ENCODE assay signal across 18 cellular contexts in the genomic region with DNA sequence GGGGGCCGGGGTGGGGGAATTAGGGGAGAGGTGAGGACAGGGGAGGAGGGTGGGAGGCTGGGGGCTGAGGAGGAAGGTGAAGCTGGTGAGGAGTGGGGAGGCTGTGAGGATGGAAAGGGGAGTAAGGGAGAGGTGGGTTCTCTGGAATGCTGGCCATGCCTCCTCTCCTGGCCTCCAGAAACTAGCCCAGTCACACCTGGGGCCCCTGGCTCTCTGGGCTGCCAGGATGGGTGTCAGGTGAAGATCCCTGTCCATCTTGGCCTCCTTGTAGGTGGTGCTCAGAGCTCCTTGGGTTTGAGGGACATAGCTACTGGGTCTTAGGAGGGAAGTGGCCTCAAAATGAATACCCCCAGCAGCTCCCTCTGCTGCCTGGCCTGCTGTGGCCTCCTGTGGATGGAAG. TPM values are rescaled to one million over a fixed set of nuclear protein-coding genes. Genes with fewer than 3 reads are reported as not detected.
DNase-seq lines count a peak whose midpoint lies in the region; ATAC-seq and TF ChIP-seq lines count a peak whose summit lies in the region.
"Had no signal": no experiment of that assay in that cellular context is flagged by ENCODE, and none has a peak within 500 bp of the region (broad histone marks: within the 10 kb centered on the region; RNA-seq: fewer than 3 reads in every experiment).

No MANE protein-coding gene starts in this region.

- H3K9me3 ChIP-seq in heart left ventricle (no peaks in the 10 kb centered on the region), heart right ventricle (no peaks in the 10 kb centered on the region), neuronal stem cell (replicated peaks in 1 of 2; ENCODE audit: control insufficient read depth in 2 of 2, insufficient read depth in 1 of 2, low read depth in 1 of 2, low read length in 2 of 2) (no peaks in the 10 kb centered on the region), upper lobe of right lung (no peaks in the 10 kb centered on the region)

- no peak overlapping the region for H3K9ac ChIP-seq in neuronal stem cell (ENCODE audit: low read depth, low read length, poor library complexity)

- no peak overlapping the region for H4K8ac ChIP-seq in neuronal stem cell (ENCODE audit: low read depth, low read length)

- H2BK120ac ChIP-seq in neuronal stem cell (ENCODE audit: low read depth, low read length): peak overlapping the region; percentile 65

- no peak overlapping the region for H3K27ac Mint-ChIP-seq in glutamatergic neuron (ENCODE audit: unreplicated experiment)

- H3K79me1 ChIP-seq in neuronal stem cell (ENCODE audit: low read depth, low read length): no peaks in the 10 kb centered on the region

- no peak overlapping the region for H3K14ac ChIP-seq in neuronal stem cell (ENCODE audit: low read length)

- H3K36me3 Mint-ChIP-seq in glutamatergic neuron (ENCODE audit: unreplicated experiment): peaks cover 3% of the 10 kb centered on the region

- H3K27me3 ChIP-seq in heart left ventricle: peaks cover 0 to 34% (median 0%) of the 10 kb centered on the region in 9 donors
- H3K27me3 ChIP-seq in heart right ventricle: peaks cover 0 to 46% (median 17%) of the 10 kb centered on the region in 7 donors
- no peaks in the 10 kb centered on the region for H3K27me3 ChIP-seq in neuronal stem cell (ENCODE audit: control insufficient read depth in 3 of 3, insufficient read depth in 3 of 3, low read depth in 1 of 3, low read length in 3 of 3)
- H3K27me3 ChIP-seq in upper lobe of right lung: peaks cover 8% of the 10 kb centered on the region

- no peak overlapping the region for H3K4ac ChIP-seq in neuronal stem cell (ENCODE audit: low read length)

- no peaks in the 10 kb centered on the region for H3K36me3 ChIP-seq in heart left ventricle
- H3K36me3 ChIP-seq in heart right ventricle: no peaks in the 10 kb centered on the region
- H3K36me3 ChIP-seq in neuronal stem cell (replicated peaks in 1 of 2; ENCODE audit: control insufficient read depth in 2 of 2, insufficient read depth in 2 of 2, low read length in 2 of 2): peaks cover 0 to 2% of the 10 kb centered on the region in 2 donors
- H3K36me3 ChIP-seq in upper lobe of right lung: no peaks in the 10 kb centered on the region

- H3K4me3 ChIP-seq in heart left ventricle: no peak overlapping the region
- H3K4me3 ChIP-seq in heart right ventricle: no peak overlapping the region
- H3K4me3 ChIP-seq in neuronal stem cell (ENCODE audit: low read length in 2 of 2): no peak overlapping the region
- no peak overlapping the region for H3K4me3 ChIP-seq in upper lobe of right lung
- H3K4me3 ChIP-seq: K562 had no signal

- H3K4me1 ChIP-seq in heart left ventricle (no peaks in the 10 kb centered on the region), heart right ventricle (no peaks in the 10 kb centered on the region), neuronal stem cell (ENCODE audit: control insufficient read depth in 2 of 2, insufficient read depth in 1 of 2, low read depth in 1 of 2, low read length in 2 of 2) (peaks cover 6 to 22% of the 10 kb centered on the region in 2 donors), upper lobe of right lung (no peaks in the 10 kb centered on the region)

- no peak overlapping the region for H3K4me3 Mint-ChIP-seq in glutamatergic neuron (ENCODE audit: unreplicated experiment)

- H2BK15ac ChIP-seq in neuronal stem cell (ENCODE audit: low read length): peak overlapping the region; percentile 28

- peaks cover 4% of the 10 kb centered on the region for H3K4me1 Mint-ChIP-seq in glutamatergic neuron (ENCODE audit: low read depth, unreplicated experiment)

- intact Hi-C loops in heart left ventricle (cut with DNase I) (no loop called here), heart right ventricle (cut with DNase I) (no loop called here), upper lobe of right lung (cut with DNase I) (no loop called here)

- H2BK5ac ChIP-seq in neuronal stem cell (ENCODE audit: low read length): no peak overlapping the region

- no peak overlapping the region for H3K27ac ChIP-seq in heart left ventricle
- H3K27ac ChIP-seq in heart right ventricle: no peak overlapping the region
- H3K27ac ChIP-seq in neuronal stem cell (replicated peaks; ENCODE audit: low read length): no peak overlapping the region
- no peak overlapping the region for H3K27ac ChIP-seq in upper lobe of right lung

- ATAC-seq in heart left ventricle: no peak
- ATAC-seq in heart right ventricle: no peak
- ATAC-seq in upper lobe of right lung: no peak
- no peak for ATAC-seq in HG02852 (IDR thresholded peaks at IDR 0.05; ENCODE audit: unreplicated experiment)
- ATAC-seq: K562 had no signal

- H4K91ac ChIP-seq in neuronal stem cell (ENCODE audit: low read depth, low read length, poor library complexity): no peak overlapping the region

- no peaks in the 10 kb centered on the region for H3K9me3 Mint-ChIP-seq in glutamatergic neuron (ENCODE audit: unreplicated experiment)

- peak overlapping the region; percentile 94 for H2AK5ac ChIP-seq in neuronal stem cell (ENCODE audit: low read depth, low read length)

- 88 to 100% (median 96%) methylated on average over 1 of the region's 1 CpG for WGBS in heart left ventricle, 4 donors
- 100% methylated on average over 1 of the region's 1 CpG for WGBS in heart right ventricle, 2 donors
- WGBS in neuronal stem cell (ENCODE audit: extremely low coverage in 2 of 2, insufficient read length in 2 of 2, insufficient replicate concordance in 1 of 2), 2 donors: no CpG with 5 or more reads among the region's 1 CpG

- H2BK12ac ChIP-seq in neuronal stem cell (ENCODE audit: low read length): peak overlapping the region; percentile 95

- no peaks in the 10 kb centered on the region for H3K27me3 Mint-ChIP-seq in glutamatergic neuron (ENCODE audit: unreplicated experiment)

- peak overlapping the region; percentile 87 for H3K18ac ChIP-seq in neuronal stem cell (ENCODE audit: low read length)

- peak in 3 of 5 donors; percentile 8 to 17 (median 16) for DNase-seq in heart left ventricle
- no peak for DNase-seq in heart right ventricle
- DNase-seq in glutamatergic neuron: peak; percentile 4
- DNase-seq in neuronal stem cell (ENCODE audit: low spot score): no peak
- DNase-seq in upper lobe of right lung: peak; percentile 9
- DNase-seq in activated gamma-delta T cell treated with Interleukin-2 at 50 U/mL for 16 hours: no peak
- no peak for DNase-seq in NCI-H748 (lab: John Stamatoyannopoulos, UW; ENCODE audit: unreplicated experiment)
- DNase-seq: C1 segment of cervical spinal cord; DMS79 treated with DMSO at 0.1 percent for 48 hours; NCI-H1105; NCI-H2081 treated with DMSO at 0.1 percent for 48 hours; NCI-H748 treated with DMSO at 0.1 percent for 48 hours; NK-92 treated with Interleukin-12 subunit alpha and Interleukin-12 subunit beta, amount 100 ng/mL, for 24 hours; SHP77 had no signal

- no peak overlapping the region for H3K4me2 ChIP-seq in neuronal stem cell (ENCODE audit: insufficient read depth, low read length, poor library complexity, severe bottlenecking)

- TF ChIP-seq CTCF in heart left ventricle (IDR thresholded peaks at IDR 0.05): no peak
- no peak for TF ChIP-seq CTCF in heart right ventricle (IDR thresholded peaks at IDR 0.05)
- TF ChIP-seq CTCF in glutamatergic neuron (IDR thresholded peaks at IDR 0.05; ENCODE audit: partially characterized antibody, unreplicated experiment): no peak
- no peak for TF ChIP-seq CTCF in upper lobe of right lung (IDR thresholded peaks at IDR 0.05)

- no peak for TF ChIP-seq POLR2A in heart left ventricle (IDR thresholded peaks at IDR 0.05)

- H2AFZ ChIP-seq in neuronal stem cell (ENCODE audit: low read length): no peak overlapping the region

- no peak overlapping the region for H3K23ac ChIP-seq in neuronal stem cell (ENCODE audit: low read depth, low read length, poor library complexity)

RNA-seq across cellular contexts. Expression of a gene that starts 13.1 kb away (rescaled TPM):
- total RNA-seq in heart left ventricle: not detected
- not detected for polyA plus RNA-seq in heart left ventricle
- not detected for total RNA-seq in heart right ventricle
- not detected for polyA plus RNA-seq in heart right ventricle
- not detected for total RNA-seq in glutamatergic neuron (ENCODE audit: unreplicated experiment)
- polyA plus RNA-seq in neuronal stem cell (2013, experiment 1 of 2): 3.6 TPM
- 3.6 TPM for polyA plus RNA-seq in neuronal stem cell (2013, experiment 2 of 2)
- total RNA-seq in upper lobe of right lung: not detected
- total RNA-seq: H1, K562, NCI-H460 had no signal
- polyA plus RNA-seq: H1, K562 had no signal

Comparison
In these comparisons a context has a peak if more than half of its experiments do, and no peak if none do; other contexts are left out.
1. DNase-seq: peak in heart left ventricle (3 of 5), glutamatergic neuron (single experiment) and upper lobe of right lung (single experiment); none in heart right ventricle (0 of 2), neuronal stem cell (single experiment), activated gamma-delta T cell treated with Interleukin-2 at 50 U/mL for 16 hours (single experiment) and NCI-H748 (single experiment).